In the genomic region with DNA sequence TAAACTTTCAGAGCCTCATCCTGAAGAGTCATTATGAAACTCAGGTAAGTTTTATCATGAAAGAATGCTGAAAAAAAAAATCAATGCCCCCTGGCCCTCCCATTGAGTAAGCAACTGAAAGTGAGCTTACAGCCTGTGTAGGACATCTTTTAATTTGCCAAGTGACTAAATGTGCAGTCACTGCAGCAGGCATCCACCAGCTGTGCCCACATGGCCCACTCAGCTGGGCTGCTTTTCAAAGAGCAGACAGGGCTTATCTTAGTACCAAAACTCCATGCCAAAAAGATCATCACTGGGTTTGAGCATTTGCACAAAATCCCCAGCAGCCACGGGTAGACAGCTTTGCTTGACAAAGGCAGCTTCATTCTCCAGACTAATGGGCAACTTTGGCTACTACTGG, we compare ENCODE assay signal across 16 cellular contexts.
"Had no signal": no experiment of that assay in that cellular context is flagged by ENCODE, and none has a peak within 500 bp of the region (broad histone marks: within the 10 kb centered on the region; RNA-seq: fewer than 3 reads in every experiment).

No MANE protein-coding gene starts in this region.

- H3K4me1 ChIP-seq: ascending aorta, suprapubic skin had no signal

- H3K4me1 Mint-ChIP-seq: activated naive CD4-positive, alpha-beta T cell treated with anti-CD3 and anti-CD28 coated beads, Interleukin-2, amount 10 ng/mL, durations not matched to agents 7 days and 5 days; nephron progenitor cell; T-cell had no signal

- ATAC-seq: activated CD4-positive, CD25-positive, alpha-beta regulatory T cell treated with anti-CD3 and anti-CD28 coated beads, Interleukin-2, amount 50 U/mL, for 24 hours; esophagus mucosa; stimulated activated naive CD8-positive, alpha-beta T cell treated with anti-CD3 and anti-CD28 coated beads, Interleukin-15, Interleukin-2, amounts not matched to agents 100 U/mL and 50 U/mL, for 24 hours; T-cell had no signal

- H3K27me3 Mint-ChIP-seq: activated naive CD4-positive, alpha-beta T cell treated with anti-CD3 and anti-CD28 coated beads, Interleukin-2, amount 10 ng/mL, durations not matched to agents 7 days and 5 days; T-cell had no signal

- H3K4me3 ChIP-seq: ascending aorta, cardiac muscle cell, right atrium auricular region, suprapubic skin had no signal

- H3K27me3 ChIP-seq: ascending aorta, cardiac muscle cell, right atrium auricular region, suprapubic skin had no signal

- H3K36me3 ChIP-seq: ascending aorta, cardiac muscle cell, right atrium auricular region, suprapubic skin had no signal

- DNase-seq: activated naive CD4-positive, alpha-beta T cell treated with anti-CD3 and anti-CD28 coated beads, Interleukin-2, amount 10 ng/mL, durations not matched to agents 7 days and 5 days; foreskin melanocyte; nephron progenitor cell; occipital lobe; small intestine; stimulated activated naive CD8-positive, alpha-beta T cell treated with anti-CD3 and anti-CD28 coated beads, Interleukin-15, Interleukin-2, amounts not matched to agents 100 U/mL and 50 U/mL, for 24 hours; T-cell; T-helper 9 cell; trophoblast cell had no signal

- H3K36me3 Mint-ChIP-seq: activated naive CD4-positive, alpha-beta T cell treated with anti-CD3 and anti-CD28 coated beads, Interleukin-2, amount 10 ng/mL, durations not matched to agents 7 days and 5 days; T-cell had no signal

- H3K4me3 Mint-ChIP-seq: activated naive CD4-positive, alpha-beta T cell treated with anti-CD3 and anti-CD28 coated beads, Interleukin-2, amount 10 ng/mL, durations not matched to agents 7 days and 5 days; nephron progenitor cell; T-cell had no signal

- H3K27ac ChIP-seq: ascending aorta, cardiac muscle cell, right atrium auricular region, suprapubic skin had no signal

- H3K27ac Mint-ChIP-seq: activated naive CD4-positive, alpha-beta T cell treated with anti-CD3 and anti-CD28 coated beads, Interleukin-2, amount 10 ng/mL, durations not matched to agents 7 days and 5 days; activated T-helper 2 cell treated with anti-CD3 and anti-CD28 coated beads, Interferon-gamma antibody, Interleukin-2, Interleukin-4, amounts not matched to agents 10 μg/mL and 5 μg/mL and 100 μg/mL, durations not matched to agents 14 hours and 24 hours and 36 hours; nephron progenitor cell; T-cell had no signal
